12 cellular contexts compared by ENCODE assay signal in genomic region chr2:222892321-222892720, GRCh38. TPM values are rescaled to one million over a fixed set of nuclear protein-coding genes. Genes with fewer than 3 reads are reported as not detected.
DNase-seq lines count a peak whose midpoint lies in the region; ATAC-seq and TF ChIP-seq lines count a peak whose summit lies in the region.
"Had no signal": no experiment of that assay in that cellular context is flagged by ENCODE, and none has a peak within 500 bp of the region (broad histone marks: within the 10 kb centered on the region; RNA-seq: fewer than 3 reads in every experiment).

No MANE protein-coding gene starts in this region.

- H3K9me3 ChIP-seq in muscle layer of duodenum (ENCODE audit: control insufficient read depth in 1 of 2, low read length in 2 of 2): no peaks in the 10 kb centered on the region
- H3K9me3 ChIP-seq: uterus had no signal

- H3K27me3 ChIP-seq in muscle layer of duodenum (ENCODE audit: low read depth, low read length): no peaks in the 10 kb centered on the region
- H3K27me3 ChIP-seq: BLaER1, uterus had no signal

- H3K4me3 ChIP-seq in muscle layer of duodenum (ENCODE audit: low read depth in 1 of 2, low read length in 2 of 2): no peak overlapping the region
- H3K4me3 ChIP-seq: BLaER1, uterus had no signal

- H3K4me1 ChIP-seq in muscle layer of duodenum (ENCODE audit: control insufficient read depth in 1 of 2, insufficient read depth in 2 of 2, low read length in 2 of 2): peaks cover 9 to 25% of the 10 kb centered on the region in 2 donors
- H3K4me1 ChIP-seq: BLaER1, uterus had no signal

- peak overlapping the region; percentile 13 for H3K27ac ChIP-seq in muscle layer of duodenum (ENCODE audit: low read length)
- H3K27ac ChIP-seq: BLaER1, uterus had no signal

- no peaks in the 10 kb centered on the region for H3K36me3 ChIP-seq in muscle layer of duodenum (ENCODE audit: control insufficient read depth in 1 of 2, insufficient read depth in 2 of 2, low read length in 2 of 2)
- H3K36me3 ChIP-seq: uterus had no signal

- TF ChIP-seq CTCF in GM20000 (IDR thresholded peaks at IDR 0.05; ENCODE audit: extremely low read depth, missing control alignments): no peak

- DNase-seq in EH (ENCODE audit: low read depth) (peak; percentile 73), NOMO-1 treated with DMSO at 0.1 percent for 48 hours (lab: John Stamatoyannopoulos, UW; ENCODE audit: unreplicated experiment) (peak; percentile 77), dermis microvascular lymphatic vessel endothelial cell (ENCODE audit: low read depth in 2 of 2) (peak; percentile 37 to 74), GM20000 (ENCODE audit: low spot score) (no peak), anterior cingulate cortex (lab: John Stamatoyannopoulos, UW) (no peak)
- DNase-seq in stimulated activated CD4-positive, alpha-beta T cell treated with anti-CD3 and anti-CD28 coated beads, Interleukin-15, amount 100 ng/mL, for 24 hours: no peak
- DNase-seq: activated CD4-positive, alpha-beta T cell treated with anti-CD3 and anti-CD28 coated beads, Interleukin-2, amount 50 U/mL, for 4 hours; uterus had no signal

- no peak for ATAC-seq in GM18873 (IDR thresholded peaks at IDR 0.05; ENCODE audit: low FRiP score, unreplicated experiment)
- ATAC-seq: activated naive CD4-positive, alpha-beta T cell treated with anti-CD3 and anti-CD28 coated beads, Interleukin-2, amount 50 U/mL, for 72 hours had no signal

RNA-seq across cellular contexts. Expression of gene ACSL3, which starts 31.5 kb away (rescaled TPM):
- total RNA-seq in dermis microvascular lymphatic vessel endothelial cell: 105 and 136 TPM in 2 replicates

Comparison
In these comparisons a context has a peak if more than half of its experiments do, and no peak if none do; other contexts are left out.
1. DNase-seq: peak in EH (single experiment), NOMO-1 treated with DMSO at 0.1 percent for 48 hours (single experiment) and dermis microvascular lymphatic vessel endothelial cell (2 of 2); none in GM20000 (single experiment), anterior cingulate cortex (0 of 58) and stimulated activated CD4-positive, alpha-beta T cell treated with anti-CD3 and anti-CD28 coated beads, Interleukin-15, amount 100 ng/mL, for 24 hours (single experiment).